8 cellular contexts compared by ENCODE assay signal in genomic region chr1:107963601-107964396, GRCh38. TPM values are rescaled to one million over a fixed set of nuclear protein-coding genes. Genes with fewer than 3 reads are reported as not detected.
DNase-seq lines count a peak whose midpoint lies in the region; ATAC-seq and TF ChIP-seq lines count a peak whose summit lies in the region.

No MANE protein-coding gene starts in this region.

- TF ChIP-seq CTCF in GM12875 (IDR thresholded peaks at IDR 0.05; ENCODE audit: borderline replicate concordance, insufficient read depth, low read depth, low read length), result no peak
- no peak for TF ChIP-seq CTCF in fibroblast of villous mesenchyme (IDR thresholded peaks at IDR 0.05; ENCODE audit: insufficient read depth, low read depth, low read length)

- ATAC-seq in GM21825 (IDR thresholded peaks at IDR 0.05; ENCODE audit: unreplicated experiment), result peak; percentile 88

- H3K4me3 ChIP-seq in GM12875 (ENCODE audit: low read depth, low read length) (peak overlapping the region; percentile 37), fibroblast of villous mesenchyme (ENCODE audit: low read depth, low read length) (peak overlapping the region; percentile 31)

- DNase-seq in M059J (ENCODE audit: low read depth) (peak; percentile 10), fibroblast of villous mesenchyme (ENCODE audit: low read depth) (peak; percentile 48), occipital lobe (lab: John Stamatoyannopoulos, UW) (peak; percentile 18), ureter (ENCODE audit: low spot score) (no peak), NCI-H1436 treated with DMSO at 0.1 percent for 48 hours (lab: John Stamatoyannopoulos, UW) (no peak)
- peak; percentile 51 for DNase-seq in activated T-cell treated with anti-CD3 and anti-CD28 coated beads, Interleukin-2, amount 50 U/mL, for 1 hour

RNA-seq across cellular contexts. Expression of gene VAV3, which starts 1.2 kb away (rescaled TPM):
- 72.8 and 96.6 TPM in 2 replicates for total RNA-seq in M059J (2014; rRNA removed; shearing (Covaris generic))
- total RNA-seq in fibroblast of villous mesenchyme (0.32 and 0.43 TPM in 2 replicates), occipital lobe (2.8 TPM), ureter (57.5 TPM)

Comparison
In these comparisons a context has a peak if more than half of its experiments do, and no peak if none do; other contexts are left out.
1. DNase-seq: peak in M059J (single experiment), activated T-cell treated with anti-CD3 and anti-CD28 coated beads, Interleukin-2, amount 50 U/mL, for 1 hour (single experiment), fibroblast of villous mesenchyme (single experiment) and occipital lobe (single experiment); none in ureter (single experiment) and NCI-H1436 treated with DMSO at 0.1 percent for 48 hours (single experiment).
2. RNA of gene VAV3, which starts 1.2 kb away (total RNA-seq): 72.8 to 96.6 TPM in M059J and 57.5 TPM in ureter (single experiment); 2.8 TPM in occipital lobe (single experiment) and 0.32 to 0.43 TPM in fibroblast of villous mesenchyme; every median in the first group is over 10 times any median in the second.